1 cellular context compared by ENCODE assay signal in genomic region chr4:147648656-147649055, GRCh38.
TF ChIP-seq lines count a peak whose summit lies in the region.

No MANE protein-coding gene starts in this region.

TF ChIP-seq in GM12878, 131 proteins besides CTCF, POLR2A, EP300 and RAD21:
- TF ChIP-seq PBX3 (IDR thresholded peaks at IDR 0.05; ENCODE audit: insufficient replicate concordance, low read depth, low read length) = no peak
